ENCODE assay signal across 1 cellular context in the genomic region with DNA sequence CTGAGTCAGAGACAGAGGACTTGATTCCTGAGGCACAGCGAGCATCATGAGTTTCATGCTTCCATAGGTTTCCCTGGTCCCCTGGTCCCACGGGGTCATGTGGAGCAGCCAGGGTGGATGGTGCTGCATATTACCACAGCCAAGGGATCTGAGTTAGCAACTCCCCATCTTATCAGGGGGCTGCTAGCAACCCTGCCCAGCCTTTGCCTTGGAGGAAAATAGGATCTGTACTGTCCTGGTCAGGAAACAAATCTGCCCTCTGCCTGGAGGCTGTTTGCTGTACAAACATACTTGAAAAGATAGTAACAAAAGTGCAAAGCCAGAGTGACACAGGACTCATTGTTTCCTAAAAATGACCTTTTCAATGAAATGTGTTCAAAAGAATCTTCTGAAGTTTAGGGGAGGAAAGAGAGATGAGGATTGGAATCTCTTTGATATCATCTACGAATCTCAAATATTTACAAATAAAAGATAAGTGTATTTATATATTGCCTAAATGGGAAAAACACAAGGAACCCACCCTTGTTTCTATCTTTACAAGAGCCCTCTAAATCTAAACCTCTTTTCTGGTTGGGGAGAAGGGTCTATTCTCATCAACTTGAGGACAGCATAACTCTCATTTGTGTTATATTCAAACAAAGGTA.
TF ChIP-seq lines count a peak whose summit lies in the region.

No MANE protein-coding gene starts in this region.

TF ChIP-seq in HepG2, 621 proteins besides CTCF, POLR2A, EP300 and RAD21 (continued from another document and continues in another):
- TF ChIP-seq, protein P1, sequence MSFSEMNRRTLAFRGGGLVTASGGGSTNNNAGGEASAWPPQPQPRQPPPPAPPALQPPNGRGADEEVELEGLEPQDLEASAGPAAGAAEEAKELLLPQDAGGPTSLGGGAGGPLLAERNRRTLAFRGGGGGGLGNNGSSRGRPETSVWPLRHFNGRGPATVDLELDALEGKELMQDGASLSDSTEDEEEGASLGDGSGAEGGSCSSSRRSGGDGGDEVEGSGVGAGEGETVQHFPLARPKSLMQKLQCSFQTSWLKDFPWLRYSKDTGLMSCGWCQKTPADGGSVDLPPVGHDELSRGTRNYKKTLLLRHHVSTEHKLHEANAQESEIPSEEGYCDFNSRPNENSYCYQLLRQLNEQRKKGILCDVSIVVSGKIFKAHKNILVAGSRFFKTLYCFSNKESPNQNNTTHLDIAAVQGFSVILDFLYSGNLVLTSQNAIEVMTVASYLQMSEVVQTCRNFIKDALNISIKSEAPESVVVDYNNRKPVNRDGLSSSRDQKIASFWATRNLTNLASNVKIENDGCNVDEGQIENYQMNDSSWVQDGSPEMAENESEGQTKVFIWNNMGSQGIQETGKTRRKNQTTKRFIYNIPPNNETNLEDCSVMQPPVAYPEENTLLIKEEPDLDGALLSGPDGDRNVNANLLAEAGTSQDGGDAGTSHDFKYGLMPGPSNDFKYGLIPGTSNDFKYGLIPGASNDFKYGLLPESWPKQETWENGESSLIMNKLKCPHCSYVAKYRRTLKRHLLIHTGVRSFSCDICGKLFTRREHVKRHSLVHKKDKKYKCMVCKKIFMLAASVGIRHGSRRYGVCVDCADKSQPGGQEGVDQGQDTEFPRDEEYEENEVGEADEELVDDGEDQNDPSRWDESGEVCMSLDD (CRISPR knock-in tag; IDR thresholded peaks at IDR 0.05; ENCODE audit: borderline replicate concordance) = no peak
- TF ChIP-seq ZNF205 (CRISPR knock-in tag; IDR thresholded peaks at IDR 0.05) (0 out of 2 replicates have a peak, but pooled peaks have one; percentile 19), ZNF709 (CRISPR knock-in tag; IDR thresholded peaks at IDR 0.05) (no peak), REPIN1 (CRISPR knock-in tag; IDR thresholded peaks at IDR 0.05; ENCODE audit: borderline replicate concordance, low read depth) (peak; percentile 80), ZNF788 (CRISPR knock-in tag; IDR thresholded peaks at IDR 0.05; ENCODE audit: borderline replicate concordance) (peak; percentile 79; the same call in 1 of the 2 replicates), NR1H2 (CRISPR knock-in tag; IDR thresholded peaks at IDR 0.05; ENCODE audit: borderline replicate concordance, low read depth) (no peak), ZNF567 (CRISPR knock-in tag; IDR thresholded peaks at IDR 0.05; ENCODE audit: borderline replicate concordance) (no peak), ZNF879 (CRISPR knock-in tag; IDR thresholded peaks at IDR 0.05) (no peak), TAF15 (IDR thresholded peaks at IDR 0.05; ENCODE audit: low read depth, low read length, poor library complexity, severe bottlenecking) (no peak), ZNF367 (CRISPR knock-in tag; IDR thresholded peaks at IDR 0.05; ENCODE audit: borderline replicate concordance) (no peak), SRSF9 (IDR thresholded peaks at IDR 0.05; ENCODE audit: borderline replicate concordance, insufficient read depth, low read depth, low read length, poor library complexity, severe bottlenecking) (no peak), ZNF780A (CRISPR knock-in tag; IDR thresholded peaks at IDR 0.05) (no peak), ARNT (IDR thresholded peaks at IDR 0.05) (no peak), TBX3 (IDR thresholded peaks at IDR 0.05; ENCODE audit: borderline replicate concordance) (peak; percentile 79; the same call in 1 of the 2 replicates), NCOA2 (CRISPR knock-in tag; IDR thresholded peaks at IDR 0.05) (peak; percentile 99), AGO1 (IDR thresholded peaks at IDR 0.05; ENCODE audit: low read depth, low read length, poor library complexity, severe bottlenecking) (no peak), PRMT3 (CRISPR knock-in tag; IDR thresholded peaks at IDR 0.05; ENCODE audit: borderline replicate concordance, low read depth) (no peak), BHLHE40 (IDR thresholded peaks at IDR 0.05; ENCODE audit: low read length) (no peak), KLF13 (CRISPR knock-in tag; IDR thresholded peaks at IDR 0.05) (no peak), SMC3 (IDR thresholded peaks at IDR 0.05; ENCODE audit: low read length) (0 out of 2 replicates have a peak, but pooled peaks have one; percentile 1), NPAS2 (CRISPR knock-in tag; IDR thresholded peaks at IDR 0.05; ENCODE audit: borderline replicate concordance) (no peak), NR3C1 (CRISPR knock-in tag; IDR thresholded peaks at IDR 0.05) (no peak), ZNF773 (CRISPR knock-in tag; IDR thresholded peaks at IDR 0.05; ENCODE audit: borderline replicate concordance) (no peak), ZNF562 (CRISPR knock-in tag; IDR thresholded peaks at IDR 0.05; ENCODE audit: borderline replicate concordance) (no peak)
- TF ChIP-seq, protein P2, sequence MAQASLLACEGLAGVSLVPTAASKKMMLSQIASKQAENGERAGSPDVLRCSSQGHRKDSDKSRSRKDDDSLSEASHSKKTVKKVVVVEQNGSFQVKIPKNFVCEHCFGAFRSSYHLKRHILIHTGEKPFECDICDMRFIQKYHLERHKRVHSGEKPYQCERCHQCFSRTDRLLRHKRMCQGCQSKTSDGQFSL (CRISPR knock-in tag; IDR thresholded peaks at IDR 0.05) = no peak
- TF ChIP-seq, protein P3, sequence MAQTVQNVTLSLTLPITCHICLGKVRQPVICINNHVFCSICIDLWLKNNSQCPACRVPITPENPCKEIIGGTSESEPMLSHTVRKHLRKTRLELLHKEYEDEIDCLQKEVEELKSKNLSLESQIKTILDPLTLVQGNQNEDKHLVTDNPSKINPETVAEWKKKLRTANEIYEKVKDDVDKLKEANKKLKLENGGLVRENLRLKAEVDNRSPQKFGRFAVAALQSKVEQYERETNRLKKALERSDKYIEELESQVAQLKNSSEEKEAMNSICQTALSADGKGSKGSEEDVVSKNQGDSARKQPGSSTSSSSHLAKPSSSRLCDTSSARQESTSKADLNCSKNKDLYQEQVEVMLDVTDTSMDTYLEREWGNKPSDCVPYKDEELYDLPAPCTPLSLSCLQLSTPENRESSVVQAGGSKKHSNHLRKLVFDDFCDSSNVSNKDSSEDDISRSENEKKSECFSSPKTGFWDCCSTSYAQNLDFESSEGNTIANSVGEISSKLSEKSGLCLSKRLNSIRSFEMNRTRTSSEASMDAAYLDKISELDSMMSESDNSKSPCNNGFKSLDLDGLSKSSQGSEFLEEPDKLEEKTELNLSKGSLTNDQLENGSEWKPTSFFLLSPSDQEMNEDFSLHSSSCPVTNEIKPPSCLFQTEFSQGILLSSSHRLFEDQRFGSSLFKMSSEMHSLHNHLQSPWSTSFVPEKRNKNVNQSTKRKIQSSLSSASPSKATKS (CRISPR knock-in tag; IDR thresholded peaks at IDR 0.05) = no peak
- TF ChIP-seq, protein P4, sequence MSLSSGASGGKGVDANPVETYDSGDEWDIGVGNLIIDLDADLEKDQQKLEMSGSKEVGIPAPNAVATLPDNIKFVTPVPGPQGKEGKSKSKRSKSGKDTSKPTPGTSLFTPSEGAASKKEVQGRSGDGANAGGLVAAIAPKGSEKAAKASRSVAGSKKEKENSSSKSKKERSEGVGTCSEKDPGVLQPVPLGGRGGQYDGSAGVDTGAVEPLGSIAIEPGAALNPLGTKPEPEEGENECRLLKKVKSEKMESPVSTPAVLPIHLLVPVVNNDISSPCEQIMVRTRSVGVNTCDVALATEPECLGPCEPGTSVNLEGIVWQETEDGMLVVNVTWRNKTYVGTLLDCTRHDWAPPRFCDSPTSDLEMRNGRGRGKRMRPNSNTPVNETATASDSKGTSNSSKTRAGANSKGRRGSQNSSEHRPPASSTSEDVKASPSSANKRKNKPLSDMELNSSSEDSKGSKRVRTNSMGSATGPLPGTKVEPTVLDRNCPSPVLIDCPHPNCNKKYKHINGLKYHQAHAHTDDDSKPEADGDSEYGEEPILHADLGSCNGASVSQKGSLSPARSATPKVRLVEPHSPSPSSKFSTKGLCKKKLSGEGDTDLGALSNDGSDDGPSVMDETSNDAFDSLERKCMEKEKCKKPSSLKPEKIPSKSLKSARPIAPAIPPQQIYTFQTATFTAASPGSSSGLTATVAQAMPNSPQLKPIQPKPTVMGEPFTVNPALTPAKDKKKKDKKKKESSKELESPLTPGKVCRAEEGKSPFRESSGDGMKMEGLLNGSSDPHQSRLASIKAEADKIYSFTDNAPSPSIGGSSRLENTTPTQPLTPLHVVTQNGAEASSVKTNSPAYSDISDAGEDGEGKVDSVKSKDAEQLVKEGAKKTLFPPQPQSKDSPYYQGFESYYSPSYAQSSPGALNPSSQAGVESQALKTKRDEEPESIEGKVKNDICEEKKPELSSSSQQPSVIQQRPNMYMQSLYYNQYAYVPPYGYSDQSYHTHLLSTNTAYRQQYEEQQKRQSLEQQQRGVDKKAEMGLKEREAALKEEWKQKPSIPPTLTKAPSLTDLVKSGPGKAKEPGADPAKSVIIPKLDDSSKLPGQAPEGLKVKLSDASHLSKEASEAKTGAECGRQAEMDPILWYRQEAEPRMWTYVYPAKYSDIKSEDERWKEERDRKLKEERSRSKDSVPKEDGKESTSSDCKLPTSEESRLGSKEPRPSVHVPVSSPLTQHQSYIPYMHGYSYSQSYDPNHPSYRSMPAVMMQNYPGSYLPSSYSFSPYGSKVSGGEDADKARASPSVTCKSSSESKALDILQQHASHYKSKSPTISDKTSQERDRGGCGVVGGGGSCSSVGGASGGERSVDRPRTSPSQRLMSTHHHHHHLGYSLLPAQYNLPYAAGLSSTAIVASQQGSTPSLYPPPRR (CRISPR knock-in tag; IDR thresholded peaks at IDR 0.05; ENCODE audit: borderline replicate concordance) = peak; percentile 97
- TF ChIP-seq, protein P5, sequence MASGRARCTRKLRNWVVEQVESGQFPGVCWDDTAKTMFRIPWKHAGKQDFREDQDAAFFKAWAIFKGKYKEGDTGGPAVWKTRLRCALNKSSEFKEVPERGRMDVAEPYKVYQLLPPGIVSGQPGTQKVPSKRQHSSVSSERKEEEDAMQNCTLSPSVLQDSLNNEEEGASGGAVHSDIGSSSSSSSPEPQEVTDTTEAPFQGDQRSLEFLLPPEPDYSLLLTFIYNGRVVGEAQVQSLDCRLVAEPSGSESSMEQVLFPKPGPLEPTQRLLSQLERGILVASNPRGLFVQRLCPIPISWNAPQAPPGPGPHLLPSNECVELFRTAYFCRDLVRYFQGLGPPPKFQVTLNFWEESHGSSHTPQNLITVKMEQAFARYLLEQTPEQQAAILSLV (CRISPR knock-in tag; IDR thresholded peaks at IDR 0.05; ENCODE audit: borderline replicate concordance) = no peak
- TF ChIP-seq, protein P6, sequence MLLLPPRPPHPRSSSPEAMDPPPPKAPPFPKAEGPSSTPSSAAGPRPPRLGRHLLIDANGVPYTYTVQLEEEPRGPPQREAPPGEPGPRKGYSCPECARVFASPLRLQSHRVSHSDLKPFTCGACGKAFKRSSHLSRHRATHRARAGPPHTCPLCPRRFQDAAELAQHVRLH (CRISPR knock-in tag; IDR thresholded peaks at IDR 0.05; ENCODE audit: borderline replicate concordance, low read depth) = peak; percentile 68; the same call in 1 of the 2 replicates
- TF ChIP-seq, protein P7, sequence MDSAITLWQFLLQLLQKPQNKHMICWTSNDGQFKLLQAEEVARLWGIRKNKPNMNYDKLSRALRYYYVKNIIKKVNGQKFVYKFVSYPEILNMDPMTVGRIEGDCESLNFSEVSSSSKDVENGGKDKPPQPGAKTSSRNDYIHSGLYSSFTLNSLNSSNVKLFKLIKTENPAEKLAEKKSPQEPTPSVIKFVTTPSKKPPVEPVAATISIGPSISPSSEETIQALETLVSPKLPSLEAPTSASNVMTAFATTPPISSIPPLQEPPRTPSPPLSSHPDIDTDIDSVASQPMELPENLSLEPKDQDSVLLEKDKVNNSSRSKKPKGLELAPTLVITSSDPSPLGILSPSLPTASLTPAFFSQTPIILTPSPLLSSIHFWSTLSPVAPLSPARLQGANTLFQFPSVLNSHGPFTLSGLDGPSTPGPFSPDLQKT (CRISPR knock-in tag; IDR thresholded peaks at IDR 0.05; ENCODE audit: borderline replicate concordance) = no peak
- TF ChIP-seq, protein P8, sequence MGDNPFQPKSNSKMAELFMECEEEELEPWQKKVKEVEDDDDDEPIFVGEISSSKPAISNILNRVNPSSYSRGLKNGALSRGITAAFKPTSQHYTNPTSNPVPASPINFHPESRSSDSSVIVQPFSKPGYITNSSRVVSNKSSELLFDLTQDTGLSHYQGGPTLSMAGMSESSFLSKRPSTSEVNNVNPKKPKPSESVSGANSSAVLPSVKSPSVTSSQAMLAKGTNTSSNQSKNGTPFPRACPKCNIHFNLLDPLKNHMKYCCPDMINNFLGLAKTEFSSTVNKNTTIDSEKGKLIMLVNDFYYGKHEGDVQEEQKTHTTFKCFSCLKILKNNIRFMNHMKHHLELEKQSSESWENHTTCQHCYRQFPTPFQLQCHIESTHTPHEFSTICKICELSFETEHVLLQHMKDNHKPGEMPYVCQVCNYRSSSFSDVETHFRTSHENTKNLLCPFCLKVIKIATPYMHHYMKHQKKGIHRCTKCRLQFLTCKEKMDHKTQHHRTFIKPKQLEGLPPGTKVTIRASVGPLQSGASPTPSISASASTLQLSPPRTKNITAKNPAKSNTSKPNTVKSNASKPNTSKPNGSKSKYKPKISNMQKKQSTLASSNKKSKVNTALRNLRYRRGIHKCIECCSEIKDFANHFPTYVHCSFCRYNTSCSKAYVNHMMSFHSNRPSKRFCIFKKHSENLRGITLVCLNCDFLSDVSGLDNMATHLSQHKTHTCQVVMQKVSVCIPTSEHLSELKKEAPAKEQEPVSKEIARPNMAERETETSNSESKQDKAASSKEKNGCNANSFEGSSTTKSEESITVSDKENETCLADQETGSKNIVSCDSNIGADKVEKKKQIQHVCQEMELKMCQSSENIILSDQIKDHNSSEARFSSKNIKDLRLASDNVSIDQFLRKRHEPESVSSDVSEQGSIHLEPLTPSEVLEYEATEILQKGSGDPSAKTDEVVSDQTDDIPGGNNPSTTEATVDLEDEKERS (CRISPR knock-in tag; IDR thresholded peaks at IDR 0.05) = no peak
- TF ChIP-seq, protein P9, sequence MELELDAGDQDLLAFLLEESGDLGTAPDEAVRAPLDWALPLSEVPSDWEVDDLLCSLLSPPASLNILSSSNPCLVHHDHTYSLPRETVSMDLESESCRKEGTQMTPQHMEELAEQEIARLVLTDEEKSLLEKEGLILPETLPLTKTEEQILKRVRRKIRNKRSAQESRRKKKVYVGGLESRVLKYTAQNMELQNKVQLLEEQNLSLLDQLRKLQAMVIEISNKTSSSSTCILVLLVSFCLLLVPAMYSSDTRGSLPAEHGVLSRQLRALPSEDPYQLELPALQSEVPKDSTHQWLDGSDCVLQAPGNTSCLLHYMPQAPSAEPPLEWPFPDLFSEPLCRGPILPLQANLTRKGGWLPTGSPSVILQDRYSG (CRISPR knock-in tag; IDR thresholded peaks at IDR 0.05) = no peak
- TF ChIP-seq, protein P10, sequence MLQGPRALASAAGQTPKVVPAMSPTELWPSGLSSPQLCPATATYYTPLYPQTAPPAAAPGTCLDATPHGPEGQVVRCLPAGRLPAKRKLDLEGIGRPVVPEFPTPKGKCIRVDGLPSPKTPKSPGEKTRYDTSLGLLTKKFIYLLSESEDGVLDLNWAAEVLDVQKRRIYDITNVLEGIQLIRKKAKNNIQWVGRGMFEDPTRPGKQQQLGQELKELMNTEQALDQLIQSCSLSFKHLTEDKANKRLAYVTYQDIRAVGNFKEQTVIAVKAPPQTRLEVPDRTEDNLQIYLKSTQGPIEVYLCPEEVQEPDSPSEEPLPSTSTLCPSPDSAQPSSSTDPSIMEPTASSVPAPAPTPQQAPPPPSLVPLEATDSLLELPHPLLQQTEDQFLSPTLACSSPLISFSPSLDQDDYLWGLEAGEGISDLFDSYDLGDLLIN (CRISPR knock-in tag; IDR thresholded peaks at IDR 0.05; ENCODE audit: borderline replicate concordance) = no peak
